In the genomic region with DNA sequence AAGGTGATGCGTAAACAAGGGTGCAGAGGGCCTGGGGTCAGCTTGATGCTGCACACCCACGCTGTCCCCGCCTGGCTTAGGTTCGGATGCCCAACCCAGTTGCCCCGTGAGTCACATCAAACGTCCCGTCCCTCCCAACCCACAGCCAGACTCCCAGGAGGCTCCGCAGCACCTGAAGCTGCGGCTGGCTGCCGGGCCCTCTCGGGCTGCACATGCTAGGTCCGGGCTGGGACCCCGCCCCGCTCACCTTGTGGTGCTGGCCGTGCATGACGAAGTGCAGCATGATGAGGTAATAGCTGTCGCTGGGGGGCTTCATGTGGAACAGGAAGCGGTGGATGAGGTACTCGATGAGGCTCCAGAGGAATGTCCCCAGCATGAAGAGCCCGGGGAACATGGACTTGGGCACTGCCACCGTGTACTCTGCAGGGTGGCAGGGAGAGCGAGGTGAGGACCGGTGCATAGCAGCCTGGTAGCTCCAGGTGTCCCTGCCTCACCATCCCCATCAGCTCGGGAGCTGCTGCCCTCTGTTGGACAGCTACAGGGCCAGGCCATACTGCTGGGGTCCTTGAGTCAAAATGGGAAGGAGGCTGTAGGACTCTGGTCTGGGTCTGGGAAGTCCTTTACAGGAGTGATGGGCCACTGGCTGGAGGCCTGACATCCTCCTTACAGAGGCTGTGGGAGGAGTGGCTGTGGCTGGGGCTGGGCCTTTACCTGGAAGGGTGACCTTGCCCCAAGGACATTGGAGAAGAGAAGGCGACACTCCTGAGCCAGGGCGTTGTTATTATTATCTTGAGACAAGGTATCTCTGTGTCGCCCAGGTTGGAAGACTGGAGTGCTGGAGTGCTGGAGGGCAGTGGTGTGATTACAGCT, we compare ENCODE assay signal across 1 cellular context.
TF ChIP-seq lines count a peak whose summit lies in the region.

No MANE protein-coding gene starts in this region.

TF ChIP-seq in IMR-90, 13 proteins besides CTCF, POLR2A, EP300 and RAD21:
- TF ChIP-seq CHD1 (IDR thresholded peaks at IDR 0.05; ENCODE audit: low read depth, low read length) (no peak), FOS (IDR thresholded peaks at IDR 0.05; ENCODE audit: low read depth, low read length) (no peak), RCOR1 (IDR thresholded peaks at IDR 0.05; ENCODE audit: insufficient replicate concordance, low read length) (no peak), MAFK (IDR thresholded peaks at IDR 0.05; ENCODE audit: low read depth, low read length) (no peak), CEBPB (IDR thresholded peaks at IDR 0.05; ENCODE audit: low read depth, low read length) (no peak), MAZ (IDR thresholded peaks at IDR 0.05; ENCODE audit: borderline replicate concordance, low read depth, low read length) (no peak), MXI1 (IDR thresholded peaks at IDR 0.05; ENCODE audit: borderline replicate concordance, low read depth, low read length) (no peak), SMC3 (IDR thresholded peaks at IDR 0.05; ENCODE audit: low read depth, low read length) (no peak), RFX5 (IDR thresholded peaks at IDR 0.05; ENCODE audit: low read depth, low read length) (no peak), BHLHE40 (IDR thresholded peaks at IDR 0.05; ENCODE audit: low read depth, low read length) (no peak), NFE2L2 (IDR thresholded peaks at IDR 0.05; ENCODE audit: low read depth, low read length) (no peak)
- TF ChIP-seq, protein P1, sequence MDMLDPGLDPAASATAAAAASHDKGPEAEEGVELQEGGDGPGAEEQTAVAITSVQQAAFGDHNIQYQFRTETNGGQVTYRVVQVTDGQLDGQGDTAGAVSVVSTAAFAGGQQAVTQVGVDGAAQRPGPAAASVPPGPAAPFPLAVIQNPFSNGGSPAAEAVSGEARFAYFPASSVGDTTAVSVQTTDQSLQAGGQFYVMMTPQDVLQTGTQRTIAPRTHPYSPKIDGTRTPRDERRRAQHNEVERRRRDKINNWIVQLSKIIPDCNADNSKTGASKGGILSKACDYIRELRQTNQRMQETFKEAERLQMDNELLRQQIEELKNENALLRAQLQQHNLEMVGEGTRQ (IDR thresholded peaks at IDR 0.05; ENCODE audit: low read depth, low read length) = no peak
- TF ChIP-seq, protein P2, sequence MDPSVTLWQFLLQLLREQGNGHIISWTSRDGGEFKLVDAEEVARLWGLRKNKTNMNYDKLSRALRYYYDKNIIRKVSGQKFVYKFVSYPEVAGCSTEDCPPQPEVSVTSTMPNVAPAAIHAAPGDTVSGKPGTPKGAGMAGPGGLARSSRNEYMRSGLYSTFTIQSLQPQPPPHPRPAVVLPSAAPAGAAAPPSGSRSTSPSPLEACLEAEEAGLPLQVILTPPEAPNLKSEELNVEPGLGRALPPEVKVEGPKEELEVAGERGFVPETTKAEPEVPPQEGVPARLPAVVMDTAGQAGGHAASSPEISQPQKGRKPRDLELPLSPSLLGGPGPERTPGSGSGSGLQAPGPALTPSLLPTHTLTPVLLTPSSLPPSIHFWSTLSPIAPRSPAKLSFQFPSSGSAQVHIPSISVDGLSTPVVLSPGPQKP (IDR thresholded peaks at IDR 0.05; ENCODE audit: borderline replicate concordance, low read depth, low read length) = no peak
